Comparison of ENCODE assay signal across 2 cellular contexts in the genomic region with DNA sequence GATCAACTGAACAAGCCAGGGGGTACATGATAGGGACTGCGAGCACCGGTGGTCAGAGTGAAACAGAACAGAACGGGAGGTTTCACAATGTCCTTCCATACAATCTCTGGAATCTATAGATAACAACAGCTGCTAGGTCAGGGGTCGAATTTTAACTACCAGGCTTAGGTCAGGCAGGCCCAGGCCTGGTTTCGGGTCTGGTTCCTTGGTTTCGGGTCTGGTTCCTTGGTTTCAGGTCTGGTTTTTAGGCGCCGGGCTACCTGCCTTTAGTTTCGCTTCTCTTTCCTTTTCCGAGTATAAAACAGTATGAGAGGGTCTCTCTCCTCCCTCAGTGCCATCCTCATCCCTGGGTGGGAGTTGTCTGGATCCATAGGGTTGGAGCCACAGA. TPM values are rescaled to one million over a fixed set of nuclear protein-coding genes. Genes with fewer than 3 reads are reported as not detected.
"Had no signal": no experiment of that assay in that cellular context is flagged by ENCODE, and none has a peak within 500 bp of the region (broad histone marks: within the 10 kb centered on the region; RNA-seq: fewer than 3 reads in every experiment).

No MANE protein-coding gene starts in this region.

RNA-seq across cellular contexts. Expression of a gene that starts 0.7 kb away (rescaled TPM):
- total RNA-seq: body of pancreas; T-helper 2 cell treated with Interferon-gamma antibody and Interleukin-4, amounts not matched to agents 100 ng/mL and 5 ng/mL, for 36 hours had no signal
